In genomic region chr2:121976912-121977311, GRCh38 we compare ENCODE assay signal across 23 cellular contexts.
"Had no signal": no experiment of that assay in that cellular context is flagged by ENCODE, and none has a peak within 500 bp of the region (broad histone marks: within the 10 kb centered on the region; RNA-seq: fewer than 3 reads in every experiment).

No MANE protein-coding gene starts in this region.

- H3K36me3 Mint-ChIP-seq: activated naive CD4-positive, alpha-beta T cell treated with anti-CD3 and anti-CD28 coated beads, Interleukin-2, amount 50 U/mL, for 24 hours; mesothelial cell of epicardium; natural killer cell treated with Interleukin-12 subunit alpha and Interleukin-12 subunit beta and Interleukin-15 and Interleukin-18, amount 100 ng/mL, for 72 hours; WTC11 had no signal

- H3K36me3 ChIP-seq: adrenal gland, esophagus squamous epithelium, right lobe of liver, thoracic aorta, upper lobe of left lung had no signal

- H3K9me3 ChIP-seq: adrenal gland, esophagus squamous epithelium, psoas muscle, right lobe of liver, thoracic aorta, upper lobe of left lung had no signal

- H3K4me3 Mint-ChIP-seq: activated CD4-positive, alpha-beta T cell treated with anti-CD3 and anti-CD28 coated beads for 36 hours; activated naive CD4-positive, alpha-beta T cell treated with anti-CD3 and anti-CD28 coated beads, Interleukin-2, amount 50 U/mL, for 24 hours; effector memory CD8-positive, alpha-beta T cell; mesothelial cell of epicardium; natural killer cell treated with Interleukin-12 subunit alpha and Interleukin-12 subunit beta and Interleukin-15 and Interleukin-18, amount 100 ng/mL, for 72 hours; WTC11 had no signal

- H3K4me3 ChIP-seq: adrenal gland, esophagus squamous epithelium, hepatocyte, lung, psoas muscle, right lobe of liver, thoracic aorta, upper lobe of left lung had no signal

- ATAC-seq: activated CD4-positive, alpha-beta T cell treated with anti-CD3 and anti-CD28 coated beads for 36 hours; effector memory CD8-positive, alpha-beta T cell; left colon; natural killer cell treated with Interleukin-12 subunit alpha and Interleukin-12 subunit beta and Interleukin-15 and Interleukin-18, amount 100 ng/mL, for 72 hours; psoas muscle; right lobe of liver; WTC11 had no signal

- H3K79me2 ChIP-seq: hepatocyte had no signal

- H3K27me3 ChIP-seq: adrenal gland, esophagus squamous epithelium, hepatocyte, right lobe of liver, upper lobe of left lung had no signal

- H3K9me3 Mint-ChIP-seq: activated naive CD4-positive, alpha-beta T cell treated with anti-CD3 and anti-CD28 coated beads, Interleukin-2, amount 50 U/mL, for 24 hours; effector memory CD8-positive, alpha-beta T cell; natural killer cell treated with Interleukin-12 subunit alpha and Interleukin-12 subunit beta and Interleukin-15 and Interleukin-18, amount 100 ng/mL, for 72 hours had no signal

- H3K27ac ChIP-seq: adrenal gland, esophagus squamous epithelium, hepatocyte, psoas muscle, right lobe of liver, thoracic aorta, upper lobe of left lung had no signal

- H3K27ac Mint-ChIP-seq: activated CD4-positive, alpha-beta T cell treated with anti-CD3 and anti-CD28 coated beads for 36 hours; activated naive CD4-positive, alpha-beta T cell treated with anti-CD3 and anti-CD28 coated beads, Interleukin-2, amount 50 U/mL, for 24 hours; mesothelial cell of epicardium; WTC11 had no signal

- H3K4me2 ChIP-seq: hepatocyte had no signal

- H3K4me1 ChIP-seq: adrenal gland, psoas muscle, right lobe of liver had no signal

- DNase-seq: activated CD4-positive, alpha-beta T cell treated with anti-CD3 and anti-CD28 coated beads for 36 hours; activated CD4-positive, alpha-beta T cell treated with anti-CD3 and anti-CD28 coated beads, Interleukin-2, amount 50 U/mL, for 48 hours; activated gamma-delta T cell; adrenal gland; dermis blood vessel endothelial cell; effector memory CD8-positive, alpha-beta T cell; esophagus squamous epithelium; islet precursor cell; left colon; occipital lobe; psoas muscle; right lobe of liver; small intestine; stimulated activated CD4-positive, alpha-beta T cell treated with anti-CD3 and anti-CD28 coated beads, Interleukin-15, amount 100 ng/mL, for 24 hours; stimulated activated CD4-positive, alpha-beta T cell treated with anti-CD3 and anti-CD28 coated beads, Interleukin-2, amount 100 ng/mL, for 48 hours; upper lobe of left lung had no signal

- H2AFZ ChIP-seq: hepatocyte had no signal

- H3K27me3 Mint-ChIP-seq: activated CD4-positive, alpha-beta T cell treated with anti-CD3 and anti-CD28 coated beads for 36 hours had no signal
